ENCODE assay signal across 14 cellular contexts in genomic region chr11:15123849-15124248, GRCh38. TPM values are rescaled to one million over a fixed set of nuclear protein-coding genes. Genes with fewer than 3 reads are reported as not detected.
DNase-seq lines count a peak whose midpoint lies in the region; ATAC-seq, FAIRE-seq and TF ChIP-seq lines count a peak whose summit lies in the region.
"Had no signal": no experiment of that assay in that cellular context is flagged by ENCODE, and none has a peak within 500 bp of the region (broad histone marks: within the 10 kb centered on the region; RNA-seq: fewer than 3 reads in every experiment).

No MANE protein-coding gene starts in this region.

- H3K9me1 ChIP-seq in keratinocyte (ENCODE audit: control insufficient read depth, extremely low read depth, insufficient read depth, low read length) = no peaks in the 10 kb centered on the region

- H3K9ac ChIP-seq in keratinocyte (ENCODE audit: control insufficient read depth, extremely low read depth, insufficient read depth, low read length) = no peak overlapping the region

- no peak for FAIRE-seq in HTR-8/SVneo (lab: Jason Lieb, UNC)
- FAIRE-seq in bronchial epithelial cell (lab: Jason Lieb, UNC) = peak; percentile 89
- FAIRE-seq in keratinocyte (lab: Jason Lieb, UNC) = peak; percentile 81
- FAIRE-seq: HepG2 had no signal

- no peaks in the 10 kb centered on the region for H4K20me1 ChIP-seq in keratinocyte (ENCODE audit: control insufficient read depth, extremely low read depth, insufficient read depth, low read length)

- DNase-seq in AG08395 (ENCODE audit: low spot score) (peak; percentile 82), HTR-8/SVneo (ENCODE audit: insufficient read length, low spot score) (peak; percentile 6), bronchial epithelial cell (ENCODE audit: low read depth) (peak; percentile 89), keratinocyte (ENCODE audit: low read depth, low spot score) (peak; percentile 76), SHP77 (lab: John Stamatoyannopoulos, UW) (no peak), NCI-H2227 (lab: John Stamatoyannopoulos, UW; ENCODE audit: unreplicated experiment) (no peak)
- no peak for DNase-seq in activated CD8-positive, alpha-beta memory T cell treated with anti-CD3 and anti-CD28 coated beads, Interleukin-2, amount 50 U/mL, for 48 hours
- DNase-seq: NCI-H524 treated with DMSO at 0.1 percent for 48 hours, SJCRH30 had no signal

- dilution Hi-C loops in keratinocyte (cut with MboI; ENCODE audit: extremely low pct_ligation_motif_present, low sequenced_read_pairs) = no loop called here

- no peak overlapping the region for H3K27ac ChIP-seq in keratinocyte (ENCODE audit: control insufficient read depth, insufficient read depth, low read length)
- H3K27ac ChIP-seq: SJCRH30 had no signal

- H3K36me3 ChIP-seq in bronchial epithelial cell (ENCODE audit: control insufficient read depth, insufficient read depth, low read length) (no peaks in the 10 kb centered on the region), keratinocyte (ENCODE audit: control insufficient read depth in 2 of 2, extremely low read depth in 1 of 2, insufficient read depth in 2 of 2, low read length in 2 of 2) (no peaks in the 10 kb centered on the region)
- H3K36me3 ChIP-seq: HAP-1, SJCRH30 had no signal

- no peaks in the 10 kb centered on the region for H3K79me2 ChIP-seq in keratinocyte (ENCODE audit: control insufficient read depth, insufficient read depth, low read length)

- H3K9me3 ChIP-seq in keratinocyte (ENCODE audit: control insufficient read depth, low read depth, low read length) = no peaks in the 10 kb centered on the region
- H3K9me3 ChIP-seq: HAP-1, SJCRH30 had no signal

- H2AFZ ChIP-seq in keratinocyte (ENCODE audit: control insufficient read depth, low read length) = no peak overlapping the region

- no peak for TF ChIP-seq CTCF in bronchial epithelial cell (IDR thresholded peaks at IDR 0.05; ENCODE audit: insufficient read depth, low read length, severe bottlenecking)
- no peak for TF ChIP-seq CTCF in keratinocyte (optimal IDR thresholded peaks at IDR 0.05 in 1 of 3, IDR thresholded peaks at IDR 0.05 in 1 of 3, conservative IDR thresholded peaks at IDR 0.05 in 1 of 3; ENCODE audit: extremely low read depth in 1 of 3, insufficient read depth in 2 of 3, low read length in 3 of 3)

- no peak for ATAC-seq in HG03139 (IDR thresholded peaks at IDR 0.05; ENCODE audit: unreplicated experiment)
- ATAC-seq: activated CD4-positive, CD25-positive, alpha-beta regulatory T cell treated with anti-CD3 and anti-CD28 coated beads, Interleukin-2, amount 50 U/mL, for 24 hours; HepG2 had no signal

- peak overlapping the region; percentile 53 for H3K4me2 ChIP-seq in keratinocyte (ENCODE audit: control insufficient read depth, extremely low read depth, insufficient read depth, low read depth, low read length)

- H3K4me1 ChIP-seq in keratinocyte (ENCODE audit: control insufficient read depth, extremely low read depth, insufficient read depth, low read length) = peaks cover 24% of the 10 kb centered on the region
- H3K4me1 ChIP-seq: HAP-1, SJCRH30 had no signal

- H3K27me3 ChIP-seq in bronchial epithelial cell (ENCODE audit: control insufficient read depth, insufficient read depth, low read length) (no peaks in the 10 kb centered on the region), keratinocyte (ENCODE audit: control insufficient read depth, extremely low read depth, insufficient read depth, low read length) (no peaks in the 10 kb centered on the region)

- H3K4me3 ChIP-seq in bronchial epithelial cell (ENCODE audit: low read depth, low read length) (no peak overlapping the region), keratinocyte (ENCODE audit: control insufficient read depth in 2 of 3, extremely low read depth in 1 of 3, insufficient read depth in 2 of 3, low read depth in 1 of 3, low read length in 3 of 3) (no peak overlapping the region)
- H3K4me3 ChIP-seq: HAP-1, SJCRH30 had no signal

RNA-seq across cellular contexts. Expression of gene INSC, which starts 9.1 kb away (rescaled TPM):
- 0.53 and 1.2 TPM in 2 replicates for total RNA-seq in bronchial epithelial cell
- polyA plus RNA-seq in keratinocyte = 0.08 to 0.15 TPM (median 0.13 TPM) in 3 replicates
- 0.59 TPM for polyA plus RNA-seq in keratinocyte (2011; ENCODE audit: low read depth)
- 0.04 and 0.08 TPM in 2 replicates for polyA plus RNA-seq in keratinocyte (2011; cell fraction: cytosol; rRNA removed)
- polyA plus RNA-seq in keratinocyte (2011; cell fraction: nucleus; rRNA removed) = 0.08 TPM in 1 of 2 replicates, not detected in the other
- polyA plus RNA-seq in keratinocyte (2012; ENCODE audit: low replicate concordance) = 0.13 and 0.78 TPM in 2 replicates
- polyA minus RNA-seq in keratinocyte = 0.26 TPM in 1 of 3 replicates, not detected in the others
- polyA minus RNA-seq in keratinocyte (2011; cell fraction: cytosol; rRNA and poly(A)+ RNA removed) = not detected
- polyA minus RNA-seq in keratinocyte (2011; cell fraction: nucleus; rRNA and poly(A)+ RNA removed) = not detected in 2 replicates
- total RNA-seq: HepG2, SJCRH30 had no signal
- polyA plus RNA-seq: CD14-positive monocyte had no signal

RNA-seq across cellular contexts. Expression of gene CALCB, which starts 50.5 kb away (rescaled TPM):
- total RNA-seq in bronchial epithelial cell = 0.53 and 0.77 TPM in 2 replicates
- polyA plus RNA-seq in keratinocyte = not detected in 3 replicates
- polyA plus RNA-seq in keratinocyte (2011; ENCODE audit: low read depth) = not detected
- polyA plus RNA-seq in keratinocyte (2011; cell fraction: cytosol; rRNA removed) = not detected in 2 replicates
- not detected in 2 replicates for polyA plus RNA-seq in keratinocyte (2011; cell fraction: nucleus; rRNA removed)
- polyA plus RNA-seq in keratinocyte (2012; ENCODE audit: low replicate concordance) = not detected in 2 replicates
- not detected in 3 replicates for polyA minus RNA-seq in keratinocyte
- not detected for polyA minus RNA-seq in keratinocyte (2011; cell fraction: cytosol; rRNA and poly(A)+ RNA removed)
- polyA minus RNA-seq in keratinocyte (2011; cell fraction: nucleus; rRNA and poly(A)+ RNA removed) = not detected in 2 replicates
- total RNA-seq: HepG2, SJCRH30 had no signal
- polyA plus RNA-seq: CD14-positive monocyte, HepG2 had no signal

Comparison
In these comparisons a context has a peak if more than half of its experiments do, and no peak if none do; other contexts are left out.
1. DNase-seq: peak in AG08395 (single experiment), HTR-8/SVneo (single experiment), bronchial epithelial cell (single experiment) and keratinocyte (single experiment); none in SHP77 (0 of 2), NCI-H2227 (single experiment) and activated CD8-positive, alpha-beta memory T cell treated with anti-CD3 and anti-CD28 coated beads, Interleukin-2, amount 50 U/mL, for 48 hours (single experiment).